In the genomic region with DNA sequence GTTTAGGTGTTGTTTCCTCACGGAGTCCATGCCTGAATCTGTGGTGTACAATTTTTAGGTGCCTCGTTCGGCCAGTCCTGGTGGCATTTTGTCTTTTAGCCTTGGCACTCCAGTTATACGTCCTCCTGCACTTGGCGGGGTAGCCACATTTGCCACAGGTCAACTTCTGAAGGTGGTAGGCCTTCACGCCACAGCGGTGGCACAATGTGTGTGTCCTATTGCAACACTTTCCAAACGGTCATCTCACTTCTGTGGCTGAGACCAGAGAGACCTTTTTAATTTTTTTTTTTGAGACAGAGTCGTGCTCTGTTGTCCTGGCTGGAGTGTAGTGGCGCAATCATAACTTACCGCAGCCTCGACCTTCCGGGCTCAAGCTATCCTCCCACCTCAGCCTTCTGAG, we compare ENCODE assay signal across 21 cellular contexts. TPM values are rescaled to one million over a fixed set of nuclear protein-coding genes. Genes with fewer than 3 reads are reported as not detected.
A peak's percentile ranks its signal among the peaks of the same experiment; 100 is the strongest.
DNase-seq lines count a peak whose midpoint lies in the region; ATAC-seq, FAIRE-seq and TF ChIP-seq lines count a peak whose summit lies in the region.
"Had no signal": no experiment of that assay in that cellular context is flagged by ENCODE, and none has a peak within 500 bp of the region (broad histone marks: within the 10 kb centered on the region; RNA-seq: fewer than 3 reads in every experiment).

No MANE protein-coding gene starts in this region.

- H3K4me3 ChIP-seq in HL-60 (replicated peaks; ENCODE audit: insufficient read depth, low read length) = no peak overlapping the region
- no peak overlapping the region for H3K4me3 ChIP-seq in HepG2 (replicated peaks in 1 of 3; ENCODE audit: insufficient read depth in 1 of 3, low read depth in 2 of 3, low read length in 3 of 3)
- H3K4me3 ChIP-seq in gastrocnemius medialis = no peak overlapping the region
- H3K4me3 ChIP-seq: BLaER1, GM23248 had no signal

- H2AFZ ChIP-seq in HepG2 (ENCODE audit: low read length) = no peak overlapping the region
- H2AFZ ChIP-seq: GM23248 had no signal

- POLR2A ChIA-PET in HepG2 (lab: Yijun Ruan, JAX) = no interaction called here

- H3K27ac ChIP-seq in HL-60 (replicated peaks) = no peak overlapping the region
- H3K27ac ChIP-seq in HepG2 (ENCODE audit: extremely low read length, insufficient read depth, low read length) = no peak overlapping the region
- H3K27ac ChIP-seq in gastrocnemius medialis = peak overlapping the region in 3 of 4 donors; percentile 22 to 72 (median 44)
- H3K27ac ChIP-seq: BLaER1, GM23248, RWPE1 had no signal

- TF ChIP-seq EP300 in HepG2 (IDR thresholded peaks at IDR 0.05; ENCODE audit: low read depth in 2 of 2, low read length in 2 of 2) (no peak), HepG2 (CRISPR knock-in tag; IDR thresholded peaks at IDR 0.05; ENCODE audit: borderline replicate concordance) (no peak)

- H3K9me3 ChIP-seq in HepG2 (ENCODE audit: low read length) = no peaks in the 10 kb centered on the region
- H3K9me3 ChIP-seq in gastrocnemius medialis = no peaks in the 10 kb centered on the region
- H3K9me3 ChIP-seq: BLaER1 had no signal

- in situ Hi-C loops in HepG2 (cut with HindIII; ENCODE audit: extremely low pct_ligation_motif_present, low pct_unique_long_range_greater_than_20kb) (no loop called here), gastrocnemius medialis (cut with MboI; ENCODE audit: low sequenced_read_pairs in 4 of 4) (no loop called here)

- H3K36me3 ChIP-seq in HepG2 (replicated peaks in 1 of 2; ENCODE audit: control insufficient read depth in 1 of 2, insufficient read depth in 2 of 2, low read length in 2 of 2) = peaks cover 0 to 7% of the 10 kb centered on the region in 2 experiments; a peak in 4 of 5 replicates
- H3K36me3 ChIP-seq in gastrocnemius medialis = no peaks in the 10 kb centered on the region

- H3K9ac ChIP-seq in HepG2 (ENCODE audit: insufficient read depth, low read depth, low read length) = no peak overlapping the region
- H3K9ac ChIP-seq: BLaER1, GM23248 had no signal

- intact Hi-C loops in HepG2 (cut with micrococcal nuclease; ENCODE audit: unreplicated experiment) = no loop called here
- intact Hi-C loops in gastrocnemius medialis (cut with DNase I; ENCODE audit: low total_unique reads) = loop anchor here (5.0 kb wide), 1 partner anchor 42 kb away; no protein-coding TSS in a partner anchor

- TF ChIP-seq POLR2A in HepG2 (IDR thresholded peaks at IDR 0.05; ENCODE audit: insufficient read depth in 1 of 2, low read depth in 2 of 2, low read length in 2 of 2) (no peak), gastrocnemius medialis (IDR thresholded peaks at IDR 0.05) (no peak)

- TF ChIP-seq CTCF in HL-60 (IDR thresholded peaks at IDR 0.05; ENCODE audit: insufficient read depth, low read length) (no peak), HepG2 (CRISPR knock-in tag; IDR thresholded peaks at IDR 0.05) (no peak), gastrocnemius medialis (IDR thresholded peaks at IDR 0.05 in 4 of 5, conservative IDR thresholded peaks at IDR 0.05 in 1 of 5) (no peak)

- H3K27me3 ChIP-seq in HL-60 (ENCODE audit: insufficient read depth, poor library complexity, severe bottlenecking) (no peaks in the 10 kb centered on the region), HepG2 (ENCODE audit: control insufficient read depth in 1 of 2, insufficient read depth in 2 of 2, low read length in 2 of 2) (no peaks in the 10 kb centered on the region; a peak in 1 of 5 replicates), gastrocnemius medialis (no peaks in the 10 kb centered on the region)
- H3K27me3 ChIP-seq: BLaER1 had no signal

- CTCF ChIA-PET in HepG2 (lab: Yijun Ruan, JAX; ENCODE audit: low intra/inter-chr PET ratio, low total read pairs) = no interaction called here

- no peak for TF ChIP-seq RAD21 in HepG2 (CRISPR knock-in tag; IDR thresholded peaks at IDR 0.05)

- H3K4me1 ChIP-seq in HepG2 (ENCODE audit: insufficient read depth, low read length) (no peaks in the 10 kb centered on the region), gastrocnemius medialis (peaks cover 29 to 32% of the 10 kb centered on the region in 2 donors)

- H4K20me1 ChIP-seq in HepG2 (ENCODE audit: insufficient read depth, low read length) = no peaks in the 10 kb centered on the region

- BruUV-seq in HepG2 (replicated peaks; lab: Mats Ljungman, UMichigan) = no TSS peak

- 93% methylated on average over 13 of the region's 13 CpGs for WGBS in HepG2 (ENCODE audit: low lambda C conversion rate)

- H3K79me2 ChIP-seq in HepG2 (ENCODE audit: insufficient read depth, low read length) = peaks cover 3% of the 10 kb centered on the region

- FAIRE-seq in HepG2 (lab: Jason Lieb, UNC) = no peak

- no peak overlapping the region for H3K4me2 ChIP-seq in HepG2 (ENCODE audit: low read depth, low read length)
- H3K4me2 ChIP-seq: BLaER1 had no signal

- no peak for ATAC-seq in HepG2
- ATAC-seq in gastrocnemius medialis = peak in 1 of 2 donors; percentile 23
- ATAC-seq in HG03039 (IDR thresholded peaks at IDR 0.05; ENCODE audit: unreplicated experiment) = no peak

- DNase-seq in HL-60 (ENCODE audit: low read depth in 1 of 2, low spot score in 1 of 2) (peak; percentile 8 to 29), MV-4-11 (lab: John Stamatoyannopoulos, UW) (peak; percentile 70), HepG2 (ENCODE audit: low spot score) (no peak), gastrocnemius medialis (peak in 1 of 2 donors; percentile 20), NCI-H69 (lab: John Stamatoyannopoulos, UW) (no peak)
- no peak for DNase-seq in stimulated activated CD4-positive, alpha-beta T cell treated with anti-CD3 and anti-CD28 coated beads, Interleukin-4, amount 100 ng/mL, for 4 hours
- DNase-seq: CD4-positive, alpha-beta memory T cell; COR-L47; GM23248; H7; Karpas-422; NCI-H1048; NCI-H1417 treated with DMSO at 0.1 percent for 48 hours; NCI-H1694 treated with DMSO at 0.1 percent for 48 hours; NCI-H2081; NCI-H2227 treated with DMSO at 0.1 percent for 48 hours; NCI-H526 treated with DMSO at 0.1 percent for 48 hours; SHP77 had no signal

TF ChIP-seq in HepG2, 621 proteins besides CTCF, POLR2A, EP300 and RAD21:
- TF ChIP-seq CEBPB (IDR thresholded peaks at IDR 0.05; ENCODE audit: borderline replicate concordance, low read depth, low read length) = peak; percentile 59
- TF ChIP-seq, protein P1, sequence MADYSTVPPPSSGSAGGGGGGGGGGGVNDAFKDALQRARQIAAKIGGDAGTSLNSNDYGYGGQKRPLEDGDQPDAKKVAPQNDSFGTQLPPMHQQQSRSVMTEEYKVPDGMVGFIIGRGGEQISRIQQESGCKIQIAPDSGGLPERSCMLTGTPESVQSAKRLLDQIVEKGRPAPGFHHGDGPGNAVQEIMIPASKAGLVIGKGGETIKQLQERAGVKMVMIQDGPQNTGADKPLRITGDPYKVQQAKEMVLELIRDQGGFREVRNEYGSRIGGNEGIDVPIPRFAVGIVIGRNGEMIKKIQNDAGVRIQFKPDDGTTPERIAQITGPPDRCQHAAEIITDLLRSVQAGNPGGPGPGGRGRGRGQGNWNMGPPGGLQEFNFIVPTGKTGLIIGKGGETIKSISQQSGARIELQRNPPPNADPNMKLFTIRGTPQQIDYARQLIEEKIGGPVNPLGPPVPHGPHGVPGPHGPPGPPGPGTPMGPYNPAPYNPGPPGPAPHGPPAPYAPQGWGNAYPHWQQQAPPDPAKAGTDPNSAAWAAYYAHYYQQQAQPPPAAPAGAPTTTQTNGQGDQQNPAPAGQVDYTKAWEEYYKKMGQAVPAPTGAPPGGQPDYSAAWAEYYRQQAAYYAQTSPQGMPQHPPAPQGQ (CRISPR knock-in tag; IDR thresholded peaks at IDR 0.05; ENCODE audit: borderline replicate concordance) = no peak
- TF ChIP-seq, protein P2, sequence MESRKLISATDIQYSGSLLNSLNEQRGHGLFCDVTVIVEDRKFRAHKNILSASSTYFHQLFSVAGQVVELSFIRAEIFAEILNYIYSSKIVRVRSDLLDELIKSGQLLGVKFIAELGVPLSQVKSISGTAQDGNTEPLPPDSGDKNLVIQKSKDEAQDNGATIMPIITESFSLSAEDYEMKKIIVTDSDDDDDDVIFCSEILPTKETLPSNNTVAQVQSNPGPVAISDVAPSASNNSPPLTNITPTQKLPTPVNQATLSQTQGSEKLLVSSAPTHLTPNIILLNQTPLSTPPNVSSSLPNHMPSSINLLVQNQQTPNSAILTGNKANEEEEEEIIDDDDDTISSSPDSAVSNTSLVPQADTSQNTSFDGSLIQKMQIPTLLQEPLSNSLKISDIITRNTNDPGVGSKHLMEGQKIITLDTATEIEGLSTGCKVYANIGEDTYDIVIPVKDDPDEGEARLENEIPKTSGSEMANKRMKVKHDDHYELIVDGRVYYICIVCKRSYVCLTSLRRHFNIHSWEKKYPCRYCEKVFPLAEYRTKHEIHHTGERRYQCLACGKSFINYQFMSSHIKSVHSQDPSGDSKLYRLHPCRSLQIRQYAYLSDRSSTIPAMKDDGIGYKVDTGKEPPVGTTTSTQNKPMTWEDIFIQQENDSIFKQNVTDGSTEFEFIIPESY (CRISPR knock-in tag; IDR thresholded peaks at IDR 0.05) = peak; percentile 90

RNA-seq across cellular contexts. Expression of a gene that starts 49.1 kb away (rescaled TPM):
- total RNA-seq in HepG2 (2016; rRNA removed; fragmentation: Illumina TruSeq; extraction: Trizol) (36.4 and 36.7 TPM in 2 replicates), gastrocnemius medialis (100 to 1,000 TPM in 1 of 4 donors, 10 to 100 TPM in 3; 60.5 to 113 (median 70.4) TPM)
- 54.5 and 63.4 TPM in 2 replicates for total RNA-seq in HepG2 (2016; cell fraction: cytosol; rRNA removed; fragmentation: Illumina TruSeq; extraction: Trizol; ENCODE audit: low read depth)
- 33.9 and 46.1 TPM in 2 replicates for total RNA-seq in HepG2 (2016; cell fraction: insoluble cytoplasmic fraction; rRNA removed; fragmentation: Illumina TruSeq; extraction: Trizol)
- total RNA-seq in HepG2 (2016; cell fraction: membrane; rRNA removed; fragmentation: Illumina TruSeq; extraction: Trizol) = 56.0 and 62.9 TPM in 2 replicates
- 25.6 and 26.4 TPM in 2 replicates for total RNA-seq in HepG2 (2016; cell fraction: nucleus; rRNA removed; fragmentation: Illumina TruSeq; extraction: Trizol)
- 22.4 and 25.0 TPM in 2 replicates for polyA plus RNA-seq in HepG2 (2011; rRNA removed)
- polyA plus RNA-seq in HepG2 (2011; cell fraction: cytosol; rRNA removed) = 17.3 and 28.2 TPM in 2 replicates
- 11.2 and 18.4 TPM in 2 replicates for polyA plus RNA-seq in HepG2 (2011; cell fraction: nucleus; rRNA removed)
- 65.7 and 66.4 TPM in 2 replicates for polyA plus RNA-seq in HepG2 (2012)
- 156 and 189 TPM in 2 replicates for polyA plus RNA-seq in HepG2 (2016; cell fraction: cytosol; fragmentation: Illumina TruSeq; extraction: Trizol; ENCODE audit: low read depth)
- polyA plus RNA-seq in HepG2 (2016; cell fraction: insoluble cytoplasmic fraction; fragmentation: Illumina TruSeq; extraction: Trizol; ENCODE audit: low read depth) = 69.7 and 85.6 TPM in 2 replicates
- 126 and 154 TPM in 2 replicates for polyA plus RNA-seq in HepG2 (2016; cell fraction: membrane; fragmentation: Illumina TruSeq; extraction: Trizol; ENCODE audit: low read depth)
- 49.0 and 50.2 TPM in 2 replicates for polyA plus RNA-seq in HepG2 (2016; cell fraction: nucleus; fragmentation: Illumina TruSeq; extraction: Trizol; ENCODE audit: insufficient read depth, low read depth)
- polyA minus RNA-seq in HepG2 (2011; rRNA and poly(A)+ RNA removed; ENCODE audit: low replicate concordance) = 12.6 and 15.2 TPM in 2 replicates
- 9.3 and 13.8 TPM in 2 replicates for polyA minus RNA-seq in HepG2 (2011; cell fraction: cytosol; rRNA and poly(A)+ RNA removed)
- 30.2 and 31.8 TPM in 2 replicates for polyA minus RNA-seq in HepG2 (2011; cell fraction: nucleus; rRNA and poly(A)+ RNA removed)

Comparison
In these comparisons a context has a peak if more than half of its experiments do, and no peak if none do; other contexts are left out.
1. DNase-seq: peak in HL-60 (2 of 2) and MV-4-11 (single experiment); none in HepG2 (single experiment), stimulated activated CD4-positive, alpha-beta T cell treated with anti-CD3 and anti-CD28 coated beads, Interleukin-4, amount 100 ng/mL, for 4 hours (0 of 2) and NCI-H69 (single experiment).
2. H3K27ac ChIP-seq: peak in gastrocnemius medialis (3 of 4); none in HL-60 (single experiment) and HepG2 (single experiment).